17 cellular contexts compared by ENCODE assay signal in genomic region chr1:189220750-189221149, GRCh38.
DNase-seq lines count a peak whose midpoint lies in the region; ATAC-seq and TF ChIP-seq lines count a peak whose summit lies in the region.
"Had no signal": no experiment of that assay in that cellular context is flagged by ENCODE, and none has a peak within 500 bp of the region (broad histone marks: within the 10 kb centered on the region; RNA-seq: fewer than 3 reads in every experiment).

No MANE protein-coding gene starts in this region.

- no peak for TF ChIP-seq POLR2A in NB4 (IDR thresholded peaks at IDR 0.05; ENCODE audit: extremely low read depth, insufficient read length)

- H3K9me2 ChIP-seq in GM23248 (ENCODE audit: insufficient read depth) = no peaks in the 10 kb centered on the region

- no peaks in the 10 kb centered on the region for H3K4me1 Mint-ChIP-seq in type B pancreatic cell (ENCODE audit: unreplicated experiment)
- H3K4me1 Mint-ChIP-seq in stimulated activated naive CD8-positive, alpha-beta T cell treated with anti-CD3 and anti-CD28 coated beads, Interleukin-15, amount 100 ng/mL, for 72 hours = no peaks in the 10 kb centered on the region
- H3K4me1 Mint-ChIP-seq in activated naive CD8-positive, alpha-beta T cell treated with anti-CD3 and anti-CD28 coated beads, Interleukin-2, amount 50 U/mL, for 24 hours = no peaks in the 10 kb centered on the region

- no peaks in the 10 kb centered on the region for H3K9me3 Mint-ChIP-seq in type B pancreatic cell
- peaks cover 7 to 14% of the 10 kb centered on the region in 2 donors for H3K9me3 Mint-ChIP-seq in stimulated activated naive CD8-positive, alpha-beta T cell treated with anti-CD3 and anti-CD28 coated beads, Interleukin-15, amount 100 ng/mL, for 72 hours
- peaks cover 12% of the 10 kb centered on the region for H3K9me3 Mint-ChIP-seq in activated naive CD8-positive, alpha-beta T cell treated with anti-CD3 and anti-CD28 coated beads, Interleukin-2, amount 50 U/mL, for 24 hours

- dilution Hi-C loops in mammary epithelial cell (cut with HindIII; ENCODE audit: low sequenced_read_pairs) = no loop called here

- no peaks in the 10 kb centered on the region for H4K20me1 ChIP-seq in mammary epithelial cell (ENCODE audit: insufficient read depth, low read length)
- no peaks in the 10 kb centered on the region for H4K20me1 ChIP-seq in GM23248 (ENCODE audit: insufficient read depth)

- H3K4me1 ChIP-seq in cardiac muscle cell (ENCODE audit: low read depth) (no peaks in the 10 kb centered on the region), mammary epithelial cell (ENCODE audit: insufficient read depth, low read length) (no peaks in the 10 kb centered on the region), GM23248 (ENCODE audit: insufficient read depth) (no peaks in the 10 kb centered on the region)
- H3K4me1 ChIP-seq: Peyer's patch had no signal

- H3K27me3 Mint-ChIP-seq in type B pancreatic cell = no peaks in the 10 kb centered on the region
- no peaks in the 10 kb centered on the region for H3K27me3 Mint-ChIP-seq in stimulated activated naive CD8-positive, alpha-beta T cell treated with anti-CD3 and anti-CD28 coated beads, Interleukin-15, amount 100 ng/mL, for 72 hours
- no peaks in the 10 kb centered on the region for H3K27me3 Mint-ChIP-seq in activated naive CD8-positive, alpha-beta T cell treated with anti-CD3 and anti-CD28 coated beads, Interleukin-2, amount 50 U/mL, for 24 hours
- H3K27me3 Mint-ChIP-seq: activated CD8-positive, alpha-beta T cell treated with anti-CD3 and anti-CD28 coated beads for 36 hours had no signal

- H3K36me3 Mint-ChIP-seq in type B pancreatic cell = no peaks in the 10 kb centered on the region
- no peaks in the 10 kb centered on the region for H3K36me3 Mint-ChIP-seq in activated naive CD8-positive, alpha-beta T cell treated with anti-CD3 and anti-CD28 coated beads, Interleukin-2, amount 50 U/mL, for 24 hours (ENCODE audit: low read depth)

- BruUV-seq in mammary epithelial cell (replicated peaks; lab: Mats Ljungman, UMichigan) = no TSS peak

- DNase-seq in cardiac muscle cell (ENCODE audit: low read depth in 1 of 2, low spot score in 1 of 2) (no peak), Right ventricle myocardium superior (no peak), NB4 (ENCODE audit: low read depth) (peak; percentile 2), mammary epithelial cell (no peak), type B pancreatic cell (ENCODE audit: extremely low spot score, unreplicated experiment) (no peak), GM23248 (no peak)
- no peak for DNase-seq in stimulated activated naive CD8-positive, alpha-beta T cell treated with anti-CD3 and anti-CD28 coated beads, Interleukin-15, amount 100 ng/mL, for 72 hours
- DNase-seq in activated naive CD8-positive, alpha-beta T cell treated with anti-CD3 and anti-CD28 coated beads, Interleukin-2, amount 50 U/mL, for 24 hours = no peak
- DNase-seq: activated CD8-positive, alpha-beta T cell treated with anti-CD3 and anti-CD28 coated beads for 36 hours; activated gamma-delta T cell; mucosa of descending colon; NCI-H1105; NCI-H226; Peyer's patch; stimulated activated CD8-positive, alpha-beta memory T cell treated with anti-CD3 and anti-CD28 coated beads, Interleukin-4, amount 100 ng/mL, for 48 hours; T1000; trophoblast cell had no signal

- H3K27me3 ChIP-seq in cardiac muscle cell = no peaks in the 10 kb centered on the region
- no peaks in the 10 kb centered on the region for H3K27me3 ChIP-seq in mammary epithelial cell (ENCODE audit: insufficient read depth, low read length)
- no peaks in the 10 kb centered on the region for H3K27me3 ChIP-seq in GM23248 (replicated peaks; ENCODE audit: insufficient read depth)
- H3K27me3 ChIP-seq: Peyer's patch had no signal

- H3K36me3 ChIP-seq in cardiac muscle cell (no peaks in the 10 kb centered on the region), mammary epithelial cell (ENCODE audit: insufficient read depth, low read length) (no peaks in the 10 kb centered on the region), GM23248 (ENCODE audit: low read depth) (no peaks in the 10 kb centered on the region)
- H3K36me3 ChIP-seq: Peyer's patch had no signal

- no peaks in the 10 kb centered on the region for H3K79me2 ChIP-seq in mammary epithelial cell (ENCODE audit: insufficient read depth, low read length)
- no peaks in the 10 kb centered on the region for H3K79me2 ChIP-seq in GM23248 (ENCODE audit: insufficient read depth)

- 14% methylated on average over 1 of the region's 1 CpG for WGBS in mammary epithelial cell (ENCODE audit: low coverage, missing lambda C conversion rate)
- WGBS in GM23248 (ENCODE audit: low coverage in 1 of 2, low lambda C conversion rate in 2 of 2, missing lambda C conversion rate in 2 of 2), 2 experiments = 0 to 8% methylated on average over 1 of the region's 1 CpG

- in situ Hi-C loops in mammary epithelial cell (cut with MboI; ENCODE audit: low sequenced_read_pairs in 2 of 2) (no loop called here), GM23248 (cut with MboI) (no loop called here)

- H3K9ac ChIP-seq in mammary epithelial cell (ENCODE audit: insufficient read depth, low read length) = no peak overlapping the region
- H3K9ac ChIP-seq in GM23248 = no peak overlapping the region

- intact Hi-C loops in Right ventricle myocardium superior (cut with DNase I) (no loop called here), mammary epithelial cell (cut with micrococcal nuclease) (no loop called here)

- H3K4me2 ChIP-seq in mammary epithelial cell (ENCODE audit: insufficient read depth, low read depth, low read length) = no peak overlapping the region
- no peak overlapping the region for H3K4me2 ChIP-seq in GM23248 (ENCODE audit: unreplicated experiment)

- ATAC-seq in Right ventricle myocardium superior (ENCODE audit: poor library complexity) = no peak
- ATAC-seq in stimulated activated naive CD8-positive, alpha-beta T cell treated with anti-CD3 and anti-CD28 coated beads, Interleukin-15, amount 100 ng/mL, for 72 hours = no peak
- no peak for ATAC-seq in activated naive CD8-positive, alpha-beta T cell treated with anti-CD3 and anti-CD28 coated beads, Interleukin-2, amount 50 U/mL, for 24 hours
- ATAC-seq: activated CD8-positive, alpha-beta T cell treated with anti-CD3 and anti-CD28 coated beads for 36 hours; mucosa of descending colon had no signal

- no peaks in the 10 kb centered on the region for H3F3A ChIP-seq in GM23248 (ENCODE audit: insufficient read depth)

- H3K27ac Mint-ChIP-seq in type B pancreatic cell = no peak overlapping the region
- no peak overlapping the region for H3K27ac Mint-ChIP-seq in stimulated activated naive CD8-positive, alpha-beta T cell treated with anti-CD3 and anti-CD28 coated beads, Interleukin-15, amount 100 ng/mL, for 72 hours
- H3K27ac Mint-ChIP-seq in activated naive CD8-positive, alpha-beta T cell treated with anti-CD3 and anti-CD28 coated beads, Interleukin-2, amount 50 U/mL, for 24 hours = no peak overlapping the region
- H3K27ac Mint-ChIP-seq: activated CD8-positive, alpha-beta T cell treated with anti-CD3 and anti-CD28 coated beads for 36 hours had no signal

- CTCF ChIA-PET in mammary epithelial cell (lab: Charles Lee; ENCODE audit: low non-redundant PET) = no interaction called here

- no peak overlapping the region for H3K4me3 ChIP-seq in cardiac muscle cell
- no peak overlapping the region for H3K4me3 ChIP-seq in NB4 (ENCODE audit: low read depth, low read length)
- H3K4me3 ChIP-seq in mammary epithelial cell (replicated peaks in 1 of 3; ENCODE audit: insufficient read depth in 1 of 3, low read depth in 2 of 3, low read length in 3 of 3) = no peak overlapping the region
- no peak overlapping the region for H3K4me3 ChIP-seq in GM23248
- H3K4me3 ChIP-seq: mucosa of descending colon, Peyer's patch had no signal

- H2AFZ ChIP-seq in mammary epithelial cell (ENCODE audit: low read depth, low read length) = no peak overlapping the region
- no peak overlapping the region for H2AFZ ChIP-seq in GM23248

- H3K4me3 Mint-ChIP-seq in type B pancreatic cell = no peak overlapping the region
- no peak overlapping the region for H3K4me3 Mint-ChIP-seq in stimulated activated naive CD8-positive, alpha-beta T cell treated with anti-CD3 and anti-CD28 coated beads, Interleukin-15, amount 100 ng/mL, for 72 hours
- no peak overlapping the region for H3K4me3 Mint-ChIP-seq in activated naive CD8-positive, alpha-beta T cell treated with anti-CD3 and anti-CD28 coated beads, Interleukin-2, amount 50 U/mL, for 24 hours
- H3K4me3 Mint-ChIP-seq: activated CD8-positive, alpha-beta T cell treated with anti-CD3 and anti-CD28 coated beads for 36 hours had no signal

- TF ChIP-seq CTCF in cardiac muscle cell (IDR thresholded peaks at IDR 0.05; ENCODE audit: low read depth, low read length) (peak; percentile 20), NB4 (IDR thresholded peaks at IDR 0.05; ENCODE audit: low read depth, low read length) (peak; percentile 27), mammary epithelial cell (conservative IDR thresholded peaks at IDR 0.05 in 1 of 2, IDR thresholded peaks at IDR 0.05 in 1 of 2; ENCODE audit: extremely low read depth in 1 of 2, insufficient read depth in 1 of 2, low read depth in 1 of 2, low read length in 2 of 2) (peak; percentile 20 to 33), type B pancreatic cell (conservative IDR thresholded peaks at IDR 0.05) (peak; percentile 42)

- H3K9me3 ChIP-seq in cardiac muscle cell (ENCODE audit: low read depth) (no peaks in the 10 kb centered on the region), mammary epithelial cell (replicated peaks; ENCODE audit: insufficient read depth, low read length) (no peaks in the 10 kb centered on the region), GM23248 (ENCODE audit: low read depth) (peaks cover 7% of the 10 kb centered on the region)
- H3K9me3 ChIP-seq: Peyer's patch had no signal

- no peak overlapping the region for H3K27ac ChIP-seq in cardiac muscle cell
- no peak overlapping the region for H3K27ac ChIP-seq in mammary epithelial cell (ENCODE audit: insufficient read depth, low read depth, low read length)
- H3K27ac ChIP-seq in GM23248 = no peak overlapping the region
- H3K27ac ChIP-seq: Peyer's patch had no signal
